ENCODE assay signal across 11 cellular contexts in the genomic region with DNA sequence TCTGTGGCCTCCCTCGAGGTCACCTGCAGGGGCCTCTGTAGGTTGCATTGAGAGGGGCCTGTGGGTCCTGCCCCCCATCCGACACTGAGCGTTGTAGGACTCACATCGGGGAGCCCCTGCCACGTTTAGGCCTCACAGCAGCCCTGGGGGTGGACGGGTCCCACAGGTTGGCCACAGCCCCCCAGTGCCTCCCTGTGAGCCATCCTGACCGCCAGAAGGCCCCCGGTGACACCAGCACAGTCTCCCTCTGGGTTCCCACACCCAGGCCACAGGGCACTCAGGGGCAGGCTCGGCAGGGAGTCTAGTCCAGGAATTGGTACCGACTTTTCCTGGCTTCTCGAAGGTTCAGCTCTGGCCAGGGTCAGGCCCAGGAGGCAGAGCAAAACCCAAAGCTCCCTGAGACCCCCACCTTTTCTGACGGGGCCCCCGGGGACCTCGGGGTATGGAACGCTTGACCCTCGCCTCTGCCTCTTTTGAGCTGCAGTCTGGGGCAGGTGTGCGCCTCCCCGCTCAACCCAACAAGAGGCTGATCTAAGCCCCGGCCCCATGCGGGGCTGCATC. TPM values are rescaled to one million over a fixed set of nuclear protein-coding genes. Genes with fewer than 3 reads are reported as not detected.
DNase-seq lines count a peak whose midpoint lies in the region; ATAC-seq and TF ChIP-seq lines count a peak whose summit lies in the region.
"Had no signal": no experiment of that assay in that cellular context is flagged by ENCODE, and none has a peak within 500 bp of the region (broad histone marks: within the 10 kb centered on the region; RNA-seq: fewer than 3 reads in every experiment).

No MANE protein-coding gene starts in this region.

- POLR2A ChIA-PET in CD4-positive, alpha-beta T cell (lab: Charles Lee): interaction anchor here (1.9 kb wide), 1 partner anchor 21 kb away, joined by 16 read pairs; no protein-coding TSS in a partner anchor
- POLR2A ChIA-PET in T-cell (lab: Charles Lee): no interaction called here

- TF ChIP-seq POLR2A in gastrocnemius medialis (IDR thresholded peaks at IDR 0.05): no peak

- peak overlapping the region; percentile 48 for H3K4me3 Mint-ChIP-seq in CD4-positive, alpha-beta T cell
- H3K4me3 Mint-ChIP-seq in T-cell: peak overlapping the region in 1 of 3 donors; percentile 57
- H3K4me3 Mint-ChIP-seq: activated CD8-positive, alpha-beta memory T cell treated with anti-CD3 and anti-CD28 coated beads, Interleukin-2, amount 10 ng/mL, durations not matched to agents 7 days and 5 days had no signal

- no peak for ATAC-seq in CD4-positive, alpha-beta T cell (ENCODE audit: poor library complexity)
- ATAC-seq in T-cell (replicated peaks in 1 of 4): no peak
- no peak for ATAC-seq in gastrocnemius medialis
- ATAC-seq in HG03432 (IDR thresholded peaks at IDR 0.05; ENCODE audit: unreplicated experiment): no peak

- no peak for DNase-seq in CD4-positive, alpha-beta T cell
- DNase-seq in T-cell: no peak
- DNase-seq in right atrium auricular region (ENCODE audit: low spot score): no peak
- DNase-seq in gastrocnemius medialis: no peak
- DNase-seq in Ammon's horn (ENCODE audit: low spot score): no peak
- DNase-seq in T1000 (lab: John Stamatoyannopoulos, UW): no peak
- no peak for DNase-seq in stimulated activated CD4-positive, alpha-beta T cell treated with anti-CD3 and anti-CD28 coated beads, Interleukin-15, amount 100 ng/mL, for 24 hours
- DNase-seq: NCI-H1092 had no signal

- H3K9me3 ChIP-seq in CD4-positive, alpha-beta T cell (ENCODE audit: control insufficient read depth, low read length): no peaks in the 10 kb centered on the region
- H3K9me3 ChIP-seq in right atrium auricular region: no peaks in the 10 kb centered on the region
- H3K9me3 ChIP-seq in gastrocnemius medialis: no peaks in the 10 kb centered on the region

- no peak for TF ChIP-seq CTCF in CD4-positive, alpha-beta T cell (IDR thresholded peaks at IDR 0.05)
- TF ChIP-seq CTCF in right atrium auricular region (IDR thresholded peaks at IDR 0.05) (no peak), gastrocnemius medialis (IDR thresholded peaks at IDR 0.05 in 4 of 5, conservative IDR thresholded peaks at IDR 0.05 in 1 of 5) (no peak)

- peak overlapping the region; percentile 73 for H3K27ac ChIP-seq in CD4-positive, alpha-beta T cell (ENCODE audit: low read depth, low read length)
- peak overlapping the region; percentile 80 to 88 for H3K27ac ChIP-seq in right atrium auricular region
- H3K27ac ChIP-seq in gastrocnemius medialis: peak overlapping the region; percentile 64 to 83 (median 79)
- H3K27ac ChIP-seq: epithelial cell of prostate had no signal

- in situ Hi-C loops in gastrocnemius medialis (cut with MboI; ENCODE audit: low sequenced_read_pairs in 4 of 4): no loop called here

- H3K27me3 ChIP-seq in CD4-positive, alpha-beta T cell (ENCODE audit: control insufficient read depth, insufficient read depth, low read length): no peaks in the 10 kb centered on the region
- H3K27me3 ChIP-seq in right atrium auricular region (no peaks in the 10 kb centered on the region), gastrocnemius medialis (peaks cover 5 to 13% (median 8%) of the 10 kb centered on the region in 3 donors)

- intact Hi-C loops in CD4-positive, alpha-beta T cell (cut with DNase I, micrococcal nuclease): loop anchor here in 1 of 2 experiments (1.0 kb wide), 1 partner anchor 21 kb away; no protein-coding TSS in a partner anchor
- intact Hi-C loops in gastrocnemius medialis (cut with DNase I; ENCODE audit: low total_unique reads): no loop called here

- H3K27ac Mint-ChIP-seq in CD4-positive, alpha-beta T cell: peak overlapping the region; percentile 94
- peak overlapping the region; percentile 85 to 91 for H3K27ac Mint-ChIP-seq in T-cell
- H3K27ac Mint-ChIP-seq: activated CD8-positive, alpha-beta memory T cell treated with anti-CD3 and anti-CD28 coated beads, Interleukin-2, amount 10 ng/mL, durations not matched to agents 7 days and 5 days had no signal

- no peaks in the 10 kb centered on the region for H3K27me3 Mint-ChIP-seq in CD4-positive, alpha-beta T cell
- H3K27me3 Mint-ChIP-seq in T-cell: peaks cover 0 to 1% of the 10 kb centered on the region in 2 donors

- H3K4me1 ChIP-seq in right atrium auricular region (peaks cover 0 to 55% of the 10 kb centered on the region in 2 donors), gastrocnemius medialis (peaks cover 13 to 19% of the 10 kb centered on the region in 2 donors)

- no peaks in the 10 kb centered on the region for H3K36me3 Mint-ChIP-seq in CD4-positive, alpha-beta T cell (ENCODE audit: low read depth)
- H3K36me3 Mint-ChIP-seq in T-cell: peaks cover 7% of the 10 kb centered on the region
- H3K36me3 Mint-ChIP-seq: activated CD8-positive, alpha-beta memory T cell treated with anti-CD3 and anti-CD28 coated beads, Interleukin-2, amount 10 ng/mL, durations not matched to agents 7 days and 5 days had no signal

- H3K9me3 Mint-ChIP-seq in CD4-positive, alpha-beta T cell: no peaks in the 10 kb centered on the region
- no peaks in the 10 kb centered on the region for H3K9me3 Mint-ChIP-seq in T-cell

- H3K4me3 ChIP-seq in right atrium auricular region (no peak overlapping the region), gastrocnemius medialis (no peak overlapping the region)

- H3K36me3 ChIP-seq in right atrium auricular region: no peaks in the 10 kb centered on the region
- H3K36me3 ChIP-seq in gastrocnemius medialis: no peaks in the 10 kb centered on the region

- CTCF ChIA-PET in CD4-positive, alpha-beta T cell (lab: Charles Lee): interaction anchor here (1.2 kb wide), 1 partner anchor 14 kb away, joined by 3 read pairs; the partner anchor contains the start of gene POFUT2
- CTCF ChIA-PET in T-cell (lab: Charles Lee): no interaction called here

- H3K4me1 Mint-ChIP-seq in CD4-positive, alpha-beta T cell (ENCODE audit: low read depth): peaks cover 22% of the 10 kb centered on the region
- peaks cover 0 to 49% (median 12%) of the 10 kb centered on the region in 3 donors for H3K4me1 Mint-ChIP-seq in T-cell

RNA-seq across cellular contexts. Expression of gene POFUT2, which starts 13.9 kb away (rescaled TPM):
- total RNA-seq in CD4-positive, alpha-beta T cell: 10 to 100 TPM; 56.6 to 57.2 TPM
- 10 to 100 TPM; 43.0 to 51.3 (median 44.6) TPM for total RNA-seq in T-cell
- total RNA-seq in right atrium auricular region: 10 to 100 TPM in 1 of 2 donors, 1 to 10 TPM in 1; 5.8 to 12.0 TPM
- 10 to 100 TPM in 1 of 4 donors, 1 to 10 TPM in 3; 4.8 to 11.0 (median 5.9) TPM for total RNA-seq in gastrocnemius medialis
